20 cellular contexts compared by ENCODE assay signal in genomic region chr11:94107363-94107762, GRCh38. TPM values are rescaled to one million over a fixed set of nuclear protein-coding genes. Genes with fewer than 3 reads are reported as not detected.
DNase-seq lines count a peak whose midpoint lies in the region; ATAC-seq and TF ChIP-seq lines count a peak whose summit lies in the region.
"Had no signal": no experiment of that assay in that cellular context is flagged by ENCODE, and none has a peak within 500 bp of the region (broad histone marks: within the 10 kb centered on the region; RNA-seq: fewer than 3 reads in every experiment).

No MANE protein-coding gene starts in this region.

- no peaks in the 10 kb centered on the region for H3K36me3 ChIP-seq in A673 (ENCODE audit: insufficient read depth, low read length, poor library complexity, severe bottlenecking)
- H3K36me3 ChIP-seq in PC-9 (ENCODE audit: low read depth): no peaks in the 10 kb centered on the region
- H3K36me3 ChIP-seq: sigmoid colon, vagina had no signal

- H4K20me1 ChIP-seq in PC-9 (ENCODE audit: insufficient read depth): no peaks in the 10 kb centered on the region

- no peak for ATAC-seq in GM21447 (IDR thresholded peaks at IDR 0.05; ENCODE audit: unreplicated experiment)
- ATAC-seq in GM18867 (IDR thresholded peaks at IDR 0.05; ENCODE audit: unreplicated experiment): no peak
- ATAC-seq: activated CD8-positive, alpha-beta memory T cell treated with anti-CD3 and anti-CD28 coated beads, Interleukin-2, amount 10 ng/mL, durations not matched to agents 7 days and 5 days had no signal

- H3K9me3 Mint-ChIP-seq in HFFc6: no peaks in the 10 kb centered on the region

- no peak overlapping the region for H3K4me3 Mint-ChIP-seq in HFFc6
- H3K4me3 Mint-ChIP-seq: activated CD8-positive, alpha-beta memory T cell treated with anti-CD3 and anti-CD28 coated beads, Interleukin-2, amount 10 ng/mL, durations not matched to agents 7 days and 5 days had no signal

- POLR2A ChIA-PET in A673 (lab: Charles Lee; ENCODE audit: low non-redundant PET) (no interaction called here), PC-9 (lab: Charles Lee; ENCODE audit: unreplicated experiment) (no interaction called here)

- H3K4me3 ChIP-seq in A673 (ENCODE audit: low read depth, low read length, poor library complexity, severe bottlenecking): no peak overlapping the region
- H3K4me3 ChIP-seq in PC-9: no peak overlapping the region
- no peak overlapping the region for H3K4me3 ChIP-seq in epithelial cell of proximal tubule (ENCODE audit: low read depth, low read length)
- H3K4me3 ChIP-seq: sigmoid colon, vagina had no signal

- no peaks in the 10 kb centered on the region for H3K27me3 Mint-ChIP-seq in HFFc6 (ENCODE audit: insufficient read depth)

- BruUV-seq in A673 (replicated peaks; lab: Mats Ljungman, UMichigan) (no TSS peak), PC-9 (replicated peaks; lab: Mats Ljungman, UMichigan) (no TSS peak)

- H3K36me3 Mint-ChIP-seq in HFFc6 (ENCODE audit: low read depth): no peaks in the 10 kb centered on the region
- H3K36me3 Mint-ChIP-seq: activated CD8-positive, alpha-beta memory T cell treated with anti-CD3 and anti-CD28 coated beads, Interleukin-2, amount 10 ng/mL, durations not matched to agents 7 days and 5 days had no signal

- H3F3A ChIP-seq in PC-9 (ENCODE audit: insufficient read depth, low read depth): no peaks in the 10 kb centered on the region

- no peak overlapping the region for H3K4me2 ChIP-seq in PC-9

- no peaks in the 10 kb centered on the region for H3K79me2 ChIP-seq in PC-9 (ENCODE audit: low read depth)

- no peaks in the 10 kb centered on the region for H3K9me2 ChIP-seq in PC-9 (ENCODE audit: insufficient read depth)

- intact Hi-C loops in A673 (cut with micrococcal nuclease; ENCODE audit: unreplicated experiment): loop anchor here (5.0 kb wide), 1 partner anchor 185 kb away; no protein-coding TSS in a partner anchor
- intact Hi-C loops in PC-9 (cut with micrococcal nuclease; ENCODE audit: unreplicated experiment): no loop called here

- DNase-seq in A673 (ENCODE audit: low spot score) (no peak), HFFc6 (no peak), PC-9 (no peak), epithelial cell of proximal tubule (ENCODE audit: low read depth) (no peak), GM13976 (ENCODE audit: low spot score) (no peak), NCI-H2107 (lab: John Stamatoyannopoulos, UW) (no peak)
- DNase-seq: activated CD4-positive, alpha-beta T cell treated with anti-CD3 and anti-CD28 coated beads for 1 hour; activated CD8-positive, alpha-beta memory T cell treated with anti-CD3 and anti-CD28 coated beads, Interleukin-2, amount 10 ng/mL, durations not matched to agents 7 days and 5 days; activated effector memory CD4-positive, alpha-beta T cell treated with anti-CD3 and anti-CD28 coated beads, Interleukin-2, amount 50 U/mL, for 16 hours; amygdala; COR-L47; NCI-H1436; NCI-H2227 treated with DMSO at 0.1 percent for 48 hours; occipital lobe; Right ventricle myocardium superior; sigmoid colon; stimulated activated CD4-positive, alpha-beta T cell treated with anti-CD3 and anti-CD28 coated beads, Interleukin-2, amount 100 ng/mL, for 48 hours had no signal

- no peak overlapping the region for H2AFZ ChIP-seq in PC-9

- no peak overlapping the region for H3K27ac ChIP-seq in A673 (ENCODE audit: low read depth, low read length, poor library complexity, severe bottlenecking)
- no peak overlapping the region for H3K27ac ChIP-seq in PC-9
- H3K27ac ChIP-seq: sigmoid colon, vagina had no signal

- TF ChIP-seq CTCF in A673 (conservative IDR thresholded peaks at IDR 0.05; ENCODE audit: low read depth, low read length) (peak; percentile 46), HFFc6 (IDR thresholded peaks at IDR 0.05) (peak; percentile 67), PC-9 (conservative IDR thresholded peaks at IDR 0.05) (peak; percentile 41; the same call in 1 of the 2 replicates), epithelial cell of proximal tubule (conservative IDR thresholded peaks at IDR 0.05; ENCODE audit: low read depth, low read length) (peak; percentile 57), GM13976 (IDR thresholded peaks at IDR 0.05; ENCODE audit: borderline replicate concordance, control extremely low read depth, extremely low read depth, insufficient read depth, missing control alignments) (no peak)

- CTCF ChIA-PET in A673 (lab: Charles Lee): no interaction called here
- CTCF ChIA-PET in PC-9 (lab: Charles Lee): no interaction called here

- peaks cover 6% of the 10 kb centered on the region for H3K27me3 ChIP-seq in A673 (replicated peaks; ENCODE audit: insufficient read depth, low read depth, low read length, poor library complexity)
- no peaks in the 10 kb centered on the region for H3K27me3 ChIP-seq in PC-9 (ENCODE audit: insufficient read depth, low read depth)
- H3K27me3 ChIP-seq: sigmoid colon, vagina had no signal

- in situ Hi-C loops in GM13976 (cut with MboI; ENCODE audit: low sequenced_read_pairs, unreplicated experiment): no loop called here

- H3K4me1 ChIP-seq in A673 (ENCODE audit: insufficient read depth, low read length, poor library complexity, severe bottlenecking): no peaks in the 10 kb centered on the region
- no peaks in the 10 kb centered on the region for H3K4me1 ChIP-seq in PC-9 (replicated peaks; ENCODE audit: insufficient read depth)

- H3K27ac Mint-ChIP-seq in HFFc6: no peak overlapping the region
- H3K27ac Mint-ChIP-seq: activated CD8-positive, alpha-beta memory T cell treated with anti-CD3 and anti-CD28 coated beads, Interleukin-2, amount 10 ng/mL, durations not matched to agents 7 days and 5 days had no signal

- H3K9me3 ChIP-seq in A673 (ENCODE audit: low read depth, low read length, poor library complexity, severe bottlenecking) (no peaks in the 10 kb centered on the region), PC-9 (ENCODE audit: insufficient read depth, low read depth) (no peaks in the 10 kb centered on the region)
- H3K9me3 ChIP-seq: sigmoid colon, vagina had no signal

- H3K4me1 Mint-ChIP-seq in HFFc6 (ENCODE audit: low read depth): peaks cover under 1% of the 10 kb centered on the region; the same call in 1 of the 2 replicates
- H3K4me1 Mint-ChIP-seq: activated CD8-positive, alpha-beta memory T cell treated with anti-CD3 and anti-CD28 coated beads, Interleukin-2, amount 10 ng/mL, durations not matched to agents 7 days and 5 days had no signal

RNA-seq across cellular contexts. Expression of gene PANX1, which starts 21.3 kb away (rescaled TPM):
- total RNA-seq in A673 (2021) (34.2 and 39.0 TPM in 2 replicates), PC-9 (2021) (10.5 and 12.6 TPM in 2 replicates), epithelial cell of proximal tubule (28.9 and 31.5 TPM in 2 replicates)
- total RNA-seq in HFFc6 (2021; fragmentation: NEBNext Ultra II Directional; extraction: Animal tissue kit (Norgen Biotek cat#: 25700)): 10 to 100 TPM; 22.5 to 26.7 (median 24.5) TPM
